In genomic region chr14:41549821-41550597, GRCh38 we compare ENCODE assay signal across 21 cellular contexts. TPM values are rescaled to one million over a fixed set of nuclear protein-coding genes. Genes with fewer than 3 reads are reported as not detected.
DNase-seq lines count a peak whose midpoint lies in the region; ATAC-seq, FAIRE-seq and TF ChIP-seq lines count a peak whose summit lies in the region.
"Had no signal": no experiment of that assay in that cellular context is flagged by ENCODE, and none has a peak within 500 bp of the region (broad histone marks: within the 10 kb centered on the region; RNA-seq: fewer than 3 reads in every experiment).

No MANE protein-coding gene starts in this region.

- H2BK15ac ChIP-seq in neuronal stem cell (ENCODE audit: low read length), result no peak overlapping the region

- H3K4me2 ChIP-seq in SK-N-SH, result no peak overlapping the region
- no peak overlapping the region for H3K4me2 ChIP-seq in neuronal stem cell (ENCODE audit: insufficient read depth, low read length, poor library complexity, severe bottlenecking)

- no peak overlapping the region for H3K18ac ChIP-seq in neuronal stem cell (ENCODE audit: low read length)

- TF ChIP-seq CTCF in SK-N-SH (IDR thresholded peaks at IDR 0.05), result no peak
- no peak for TF ChIP-seq CTCF in omental fat pad (IDR thresholded peaks at IDR 0.05)

- H4K91ac ChIP-seq in neuronal stem cell (ENCODE audit: low read depth, low read length, poor library complexity), result no peak overlapping the region

- no peak for TF ChIP-seq RAD21 in SK-N-SH (IDR thresholded peaks at IDR 0.05; ENCODE audit: low read length)

- no peak overlapping the region for H2BK12ac ChIP-seq in neuronal stem cell (ENCODE audit: low read length)

- H2BK120ac ChIP-seq in neuronal stem cell (ENCODE audit: low read depth, low read length), result no peak overlapping the region

- peaks cover 7% of the 10 kb centered on the region for H3F3A ChIP-seq in SK-N-SH (replicated peaks; ENCODE audit: insufficient read depth)

- no peaks in the 10 kb centered on the region for H3K9me3 ChIP-seq in SK-N-SH
- H3K9me3 ChIP-seq in neuronal stem cell (replicated peaks in 1 of 2; ENCODE audit: control insufficient read depth in 2 of 2, insufficient read depth in 1 of 2, low read depth in 1 of 2, low read length in 2 of 2), result no peaks in the 10 kb centered on the region
- H3K9me3 ChIP-seq: prostate gland, upper lobe of left lung had no signal

- H3K27me3 ChIP-seq in SK-N-SH (ENCODE audit: insufficient read depth), result no peaks in the 10 kb centered on the region
- H3K27me3 ChIP-seq in neuronal stem cell (ENCODE audit: control insufficient read depth in 3 of 3, insufficient read depth in 3 of 3, low read depth in 1 of 3, low read length in 3 of 3), result no peaks in the 10 kb centered on the region
- H3K27me3 ChIP-seq: upper lobe of left lung had no signal

- H3K4me3 ChIP-seq in SK-N-SH (ENCODE audit: low read depth in 2 of 2, low read length in 1 of 2) (no peak overlapping the region), neuronal stem cell (ENCODE audit: low read length in 2 of 2) (no peak overlapping the region)
- H3K4me3 ChIP-seq: lung, prostate gland, upper lobe of left lung had no signal

- FAIRE-seq in RCC 7860 (lab: Jason Lieb, UNC), result peak; percentile 52

- POLR2A ChIA-PET in SK-N-SH (lab: Yijun Ruan, JAX), result no interaction called here

- no peak for TF ChIP-seq EP300 in SK-N-SH (IDR thresholded peaks at IDR 0.05; ENCODE audit: borderline replicate concordance in 1 of 2, low read depth in 1 of 2, low read length in 1 of 2)

- no peak overlapping the region for H3K4ac ChIP-seq in neuronal stem cell (ENCODE audit: low read length)

- no peaks in the 10 kb centered on the region for H3K4me1 ChIP-seq in SK-N-SH (ENCODE audit: control insufficient read depth in 1 of 2, insufficient read depth in 2 of 2, low read depth in 1 of 2, low read length in 1 of 2)
- no peaks in the 10 kb centered on the region for H3K4me1 ChIP-seq in neuronal stem cell (ENCODE audit: control insufficient read depth in 2 of 2, insufficient read depth in 1 of 2, low read depth in 1 of 2, low read length in 2 of 2)
- H3K4me1 ChIP-seq: prostate gland, upper lobe of left lung had no signal

- H3K36me3 ChIP-seq in SK-N-SH (replicated peaks in 1 of 2; ENCODE audit: control insufficient read depth in 1 of 2, insufficient read depth in 2 of 2, low read length in 1 of 2), result no peaks in the 10 kb centered on the region
- H3K36me3 ChIP-seq in neuronal stem cell (replicated peaks in 1 of 2; ENCODE audit: control insufficient read depth in 2 of 2, insufficient read depth in 2 of 2, low read length in 2 of 2), result no peaks in the 10 kb centered on the region
- H3K36me3 ChIP-seq: prostate gland, upper lobe of left lung had no signal

- CTCF ChIA-PET in SK-N-SH (lab: Yijun Ruan, JAX), result no interaction called here

- WGBS in SK-N-SH (ENCODE audit: low lambda C conversion rate), result 60% methylated on average over 2 of the region's 2 CpGs
- no CpG with 5 or more reads among the region's 2 CpGs for WGBS in neuronal stem cell (ENCODE audit: extremely low coverage in 2 of 2, insufficient read length in 2 of 2, insufficient replicate concordance in 1 of 2), 2 donors

- H2AK5ac ChIP-seq in neuronal stem cell (ENCODE audit: low read depth, low read length), result no peak overlapping the region

- no peak overlapping the region for H4K8ac ChIP-seq in neuronal stem cell (ENCODE audit: low read depth, low read length)

- DNase-seq in SK-N-SH, result no peak
- peak; percentile 21 for DNase-seq in RCC 7860 (ENCODE audit: low spot score)
- peak; percentile 3 for DNase-seq in fibroblast of gingiva (ENCODE audit: low read depth)
- no peak for DNase-seq in omental fat pad (ENCODE audit: low spot score)
- no peak for DNase-seq in NCI-H524 treated with DMSO at 0.1 percent for 48 hours (lab: John Stamatoyannopoulos, UW)
- no peak for DNase-seq in neuronal stem cell (ENCODE audit: low spot score)
- no peak for DNase-seq in cerebellum (ENCODE audit: low spot score)
- DNase-seq: activated naive CD4-positive, alpha-beta T cell treated with anti-CD3 and anti-CD28 coated beads, Interleukin-2, amount 50 U/mL, for 16 hours; activated T-cell treated with anti-CD3 and anti-CD28 coated beads, Interleukin-2, amount 50 U/mL, for 24 hours; cerebellar nuclear complex; endodermal cell; H9; Karpas-422; natural killer cell; NCI-H2171; RPMI8226; upper lobe of left lung had no signal

- ATAC-seq in SK-N-SH treated with all-trans-retinoic acid at 6 μM for 48 hours (no peak), omental fat pad (ENCODE audit: low FRiP score) (peak; percentile 54)
- ATAC-seq: natural killer cell had no signal

- no peak overlapping the region for H3K23ac ChIP-seq in neuronal stem cell (ENCODE audit: low read depth, low read length, poor library complexity)

- peak overlapping the region in 1 of 2 experiments; percentile 56; a peak in 2 of 4 replicates for H3K27ac ChIP-seq in SK-N-SH (ENCODE audit: low read depth in 2 of 2, low read length in 1 of 2)
- no peak overlapping the region for H3K27ac ChIP-seq in neuronal stem cell (replicated peaks; ENCODE audit: low read length)
- H3K27ac ChIP-seq: 22Rv1, prostate gland, upper lobe of left lung had no signal

- peaks cover 1% of the 10 kb centered on the region for H3K79me1 ChIP-seq in neuronal stem cell (ENCODE audit: low read depth, low read length)

- no peak overlapping the region for H3K9ac ChIP-seq in SK-N-SH
- H3K9ac ChIP-seq in neuronal stem cell (ENCODE audit: low read depth, low read length, poor library complexity), result no peak overlapping the region

- H3K14ac ChIP-seq in neuronal stem cell (ENCODE audit: low read length), result no peak overlapping the region

- no peaks in the 10 kb centered on the region for H3K79me2 ChIP-seq in SK-N-SH (ENCODE audit: insufficient read depth)

- no peaks in the 10 kb centered on the region for H4K20me1 ChIP-seq in SK-N-SH (ENCODE audit: insufficient read depth)

- no peaks in the 10 kb centered on the region for H3K9me2 ChIP-seq in SK-N-SH

- H2AFZ ChIP-seq in SK-N-SH (ENCODE audit: low read depth) (no peak overlapping the region), neuronal stem cell (ENCODE audit: low read length) (no peak overlapping the region)

- H2BK5ac ChIP-seq in neuronal stem cell (ENCODE audit: low read length), result no peak overlapping the region

TF ChIP-seq in SK-N-SH, 30 proteins besides CTCF, POLR2A, EP300 and RAD21:
- TF ChIP-seq FOSL2 (IDR thresholded peaks at IDR 0.05; ENCODE audit: borderline replicate concordance, low read depth), result peak; percentile 44; the same call in 1 of the 2 replicates
- peak; percentile 43 for TF ChIP-seq JUND (IDR thresholded peaks at IDR 0.05)
- no peak for TF ChIP-seq TAF1 (IDR thresholded peaks at IDR 0.05; ENCODE audit: borderline replicate concordance, low read depth, low read length)
- no peak for TF ChIP-seq USF2 (IDR thresholded peaks at IDR 0.05; ENCODE audit: borderline replicate concordance, low read depth, low read length)

TF ChIP-seq in SK-N-SH treated with all-trans-retinoic acid at 6 μM for 48 hours, 23 proteins besides CTCF, POLR2A, EP300 and RAD21:
- no peak for TF ChIP-seq PATZ1 (CRISPR knock-in tag; IDR thresholded peaks at IDR 0.05; ENCODE audit: borderline replicate concordance)
TF ChIP-seq in SK-N-SH treated with all-trans-retinoic acid at 6 μM for 48 hours: peak in this region for 0.

RNA-seq across cellular contexts. Expression of gene LRFN5, which starts 56.7 kb away (rescaled TPM):
- not detected in 2 replicates for polyA plus RNA-seq in SK-N-SH (2012; rRNA removed)
- polyA plus RNA-seq in SK-N-SH (2012; cell fraction: cytosol; rRNA removed), result not detected in 2 replicates
- not detected in 2 replicates for polyA plus RNA-seq in SK-N-SH (2012; cell fraction: nucleus; rRNA removed)
- total RNA-seq in omental fat pad (1 to 10 TPM; 2.4 to 7.3 (median 6.0) TPM), cerebellum (84.1 TPM)
- 1.3 TPM for polyA plus RNA-seq in neuronal stem cell (2013, experiment 1 of 2)
- 1.2 TPM for polyA plus RNA-seq in neuronal stem cell (2013, experiment 2 of 2)
- total RNA-seq: natural killer cell had no signal

Comparison
In these comparisons a context has a peak if more than half of its experiments do, and no peak if none do; other contexts are left out.
1. DNase-seq: peak in RCC 7860 (single experiment) and fibroblast of gingiva (single experiment); none in SK-N-SH (single experiment), omental fat pad (single experiment), NCI-H524 treated with DMSO at 0.1 percent for 48 hours (single experiment), neuronal stem cell (single experiment) and cerebellum (single experiment).
2. RNA of gene LRFN5, which starts 56.7 kb away (total RNA-seq): 84.1 TPM in cerebellum (single experiment); 2.4 to 7.3 TPM in omental fat pad; every median in the first group is over 10 times any median in the second.